1 cellular context compared by ENCODE assay signal in the genomic region with DNA sequence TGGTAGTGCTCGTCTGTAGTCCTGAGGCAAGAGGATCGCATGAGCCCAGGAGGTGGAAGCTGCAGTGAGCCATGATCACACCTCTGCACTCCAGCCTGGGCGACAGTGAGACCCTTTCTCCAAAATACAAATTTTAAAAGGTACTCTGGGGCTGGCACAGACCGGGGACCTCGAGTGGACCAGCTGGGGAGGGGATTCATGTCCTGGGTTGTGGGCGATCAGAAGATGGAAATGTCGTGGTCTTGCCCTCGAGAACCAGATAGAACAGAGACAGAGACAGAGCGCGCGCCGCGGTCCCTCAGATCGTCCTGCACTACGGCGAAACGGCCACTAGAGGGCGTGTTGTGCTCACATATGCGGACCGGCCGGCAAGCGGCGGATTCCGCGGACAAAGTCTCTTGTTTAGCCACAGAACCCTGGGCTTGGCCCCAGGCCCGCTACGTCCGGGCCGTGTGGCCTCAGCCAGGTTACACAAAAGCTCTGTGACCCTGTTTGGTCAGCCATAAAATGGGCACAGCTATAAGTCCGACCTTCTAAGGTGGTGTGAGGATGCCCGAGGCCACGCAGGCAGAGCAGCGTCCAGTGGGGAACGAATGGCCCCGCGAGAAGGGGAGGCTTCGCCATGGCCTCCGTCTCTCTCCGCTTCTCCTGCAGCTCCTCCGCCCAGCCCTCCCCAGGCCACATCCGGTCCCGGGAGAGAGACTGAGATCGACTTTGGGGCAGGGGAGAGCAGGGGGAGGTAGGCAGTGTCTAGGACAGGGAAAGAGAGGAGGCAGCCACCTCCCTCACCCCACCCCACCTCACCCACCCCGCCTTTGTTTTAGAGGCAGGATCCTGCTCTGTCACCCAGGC.
TF ChIP-seq lines count a peak whose summit lies in the region.

No MANE protein-coding gene starts in this region.

TF ChIP-seq in HepG2, 621 proteins besides CTCF, POLR2A, EP300 and RAD21 (continued from another document and continues in another):
- TF ChIP-seq, protein P1, sequence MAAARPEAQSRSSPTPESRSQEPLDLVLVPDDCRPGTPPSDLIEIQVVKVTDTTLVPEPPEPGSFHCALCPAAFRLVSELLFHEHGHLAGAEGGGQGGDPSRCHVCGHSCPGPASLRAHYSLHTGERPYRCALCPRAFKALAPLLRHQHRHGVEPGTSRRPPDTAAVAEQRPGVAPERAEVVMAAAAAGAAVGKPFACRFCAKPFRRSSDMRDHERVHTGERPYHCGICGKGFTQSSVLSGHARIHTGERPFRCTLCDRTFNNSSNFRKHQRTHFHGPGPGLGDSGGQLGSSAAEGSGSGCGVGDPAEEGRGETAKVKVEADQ (CRISPR knock-in tag; IDR thresholded peaks at IDR 0.05; ENCODE audit: borderline replicate concordance) = no peak
- TF ChIP-seq, protein P2, sequence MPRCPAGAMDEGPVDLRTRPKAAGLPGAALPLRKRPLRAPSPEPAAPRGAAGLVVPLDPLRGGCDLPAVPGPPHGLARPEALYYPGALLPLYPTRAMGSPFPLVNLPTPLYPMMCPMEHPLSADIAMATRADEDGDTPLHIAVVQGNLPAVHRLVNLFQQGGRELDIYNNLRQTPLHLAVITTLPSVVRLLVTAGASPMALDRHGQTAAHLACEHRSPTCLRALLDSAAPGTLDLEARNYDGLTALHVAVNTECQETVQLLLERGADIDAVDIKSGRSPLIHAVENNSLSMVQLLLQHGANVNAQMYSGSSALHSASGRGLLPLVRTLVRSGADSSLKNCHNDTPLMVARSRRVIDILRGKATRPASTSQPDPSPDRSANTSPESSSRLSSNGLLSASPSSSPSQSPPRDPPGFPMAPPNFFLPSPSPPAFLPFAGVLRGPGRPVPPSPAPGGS (CRISPR knock-in tag; IDR thresholded peaks at IDR 0.05) = peak; percentile 43; the same call in 1 of the 2 replicates
- TF ChIP-seq ZNF674 (CRISPR knock-in tag; IDR thresholded peaks at IDR 0.05; ENCODE audit: low read depth) = no peak
- TF ChIP-seq ARID3A (IDR thresholded peaks at IDR 0.05; ENCODE audit: low read depth, low read length) = no peak
- no peak for TF ChIP-seq AKAP8 (CRISPR knock-in tag; IDR thresholded peaks at IDR 0.05)
- no peak for TF ChIP-seq ATRX (CRISPR knock-in tag; IDR thresholded peaks at IDR 0.05; ENCODE audit: borderline replicate concordance)
- TF ChIP-seq FOXO1 (CRISPR knock-in tag; IDR thresholded peaks at IDR 0.05) = peak; percentile 51; the same call in 1 of the 2 replicates
- no peak for TF ChIP-seq NR2F6 (IDR thresholded peaks at IDR 0.05)
- TF ChIP-seq NR2F6 (CRISPR knock-in tag; IDR thresholded peaks at IDR 0.05) = peak; percentile 25; the same call in 1 of the 2 replicates
- TF ChIP-seq, protein P3, sequence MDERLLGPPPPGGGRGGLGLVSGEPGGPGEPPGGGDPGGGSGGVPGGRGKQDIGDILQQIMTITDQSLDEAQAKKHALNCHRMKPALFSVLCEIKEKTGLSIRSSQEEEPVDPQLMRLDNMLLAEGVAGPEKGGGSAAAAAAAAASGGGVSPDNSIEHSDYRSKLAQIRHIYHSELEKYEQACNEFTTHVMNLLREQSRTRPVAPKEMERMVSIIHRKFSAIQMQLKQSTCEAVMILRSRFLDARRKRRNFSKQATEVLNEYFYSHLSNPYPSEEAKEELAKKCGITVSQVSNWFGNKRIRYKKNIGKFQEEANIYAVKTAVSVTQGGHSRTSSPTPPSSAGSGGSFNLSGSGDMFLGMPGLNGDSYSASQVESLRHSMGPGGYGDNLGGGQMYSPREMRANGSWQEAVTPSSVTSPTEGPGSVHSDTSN (CRISPR knock-in tag; IDR thresholded peaks at IDR 0.05) = no peak
- no peak for TF ChIP-seq JUNB (CRISPR knock-in tag; IDR thresholded peaks at IDR 0.05; ENCODE audit: borderline replicate concordance)
- TF ChIP-seq ATF1 (CRISPR knock-in tag; IDR thresholded peaks at IDR 0.05) = no peak
- TF ChIP-seq CENPBD1 (CRISPR knock-in tag; IDR thresholded peaks at IDR 0.05; ENCODE audit: borderline replicate concordance, low read depth) = no peak
- 0 out of 2 replicates have a peak, but pooled peaks have one; percentile 46 for TF ChIP-seq ZNF564 (CRISPR knock-in tag; IDR thresholded peaks at IDR 0.05)
- no peak for TF ChIP-seq MEIS2 (CRISPR knock-in tag; IDR thresholded peaks at IDR 0.05)
- no peak for TF ChIP-seq MLLT10 (CRISPR knock-in tag; IDR thresholded peaks at IDR 0.05)
- TF ChIP-seq RXRA (CRISPR knock-in tag; IDR thresholded peaks at IDR 0.05) = peak; percentile 52; the same call in 1 of the 2 replicates
- TF ChIP-seq KDM4B (CRISPR knock-in tag; IDR thresholded peaks at IDR 0.05) = peak; percentile 52; the same call in 1 of the 2 replicates
- TF ChIP-seq SMAD1 (CRISPR knock-in tag; IDR thresholded peaks at IDR 0.05; ENCODE audit: borderline replicate concordance, low read depth) = 0 out of 2 replicates have a peak, but pooled peaks have one; percentile 62
- TF ChIP-seq FOXP1 (IDR thresholded peaks at IDR 0.05) = no peak
- no peak for TF ChIP-seq FOXP1 (CRISPR knock-in tag; IDR thresholded peaks at IDR 0.05)
- no peak for TF ChIP-seq HNF4G (IDR thresholded peaks at IDR 0.05; ENCODE audit: borderline replicate concordance, low read depth, low read length)
- TF ChIP-seq HNF4G (CRISPR knock-in tag; IDR thresholded peaks at IDR 0.05; ENCODE audit: borderline replicate concordance, low read depth) = no peak
- TF ChIP-seq, protein P4, sequence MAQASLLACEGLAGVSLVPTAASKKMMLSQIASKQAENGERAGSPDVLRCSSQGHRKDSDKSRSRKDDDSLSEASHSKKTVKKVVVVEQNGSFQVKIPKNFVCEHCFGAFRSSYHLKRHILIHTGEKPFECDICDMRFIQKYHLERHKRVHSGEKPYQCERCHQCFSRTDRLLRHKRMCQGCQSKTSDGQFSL (CRISPR knock-in tag; IDR thresholded peaks at IDR 0.05) = no peak
- no peak for TF ChIP-seq ZMAT5 (CRISPR knock-in tag; IDR thresholded peaks at IDR 0.05; ENCODE audit: borderline replicate concordance, low read depth)
- TF ChIP-seq U2AF1 (optimal IDR thresholded peaks at IDR 0.05; ENCODE audit: low read depth, low read length) = peak; percentile 45
- TF ChIP-seq POGK (CRISPR knock-in tag; conservative IDR thresholded peaks at IDR 0.05) = peak; percentile 46; the same call in 1 of the 2 replicates
- peak; percentile 35 for TF ChIP-seq IKZF4 (CRISPR knock-in tag; IDR thresholded peaks at IDR 0.05; ENCODE audit: borderline replicate concordance, low read depth, not compliant biosample characterization)
- no peak for TF ChIP-seq ZC3H4 (CRISPR knock-in tag; IDR thresholded peaks at IDR 0.05; ENCODE audit: borderline replicate concordance)
- peak; percentile 85; the same call in 1 of the 2 replicates for TF ChIP-seq ZNF230 (CRISPR knock-in tag; IDR thresholded peaks at IDR 0.05)
- peak; percentile 43; the same call in 1 of the 2 replicates for TF ChIP-seq HNF4A (CRISPR knock-in tag; IDR thresholded peaks at IDR 0.05)
- no peak for TF ChIP-seq GRHL1 (CRISPR knock-in tag; conservative IDR thresholded peaks at IDR 0.05)
- TF ChIP-seq MTERF4 (CRISPR knock-in tag; IDR thresholded peaks at IDR 0.05) = peak; percentile 23; the same call in 1 of the 2 replicates
- TF ChIP-seq CBX5 (CRISPR knock-in tag; IDR thresholded peaks at IDR 0.05; ENCODE audit: borderline replicate concordance) = peak; percentile 77; the same call in 1 of the 2 replicates
- no peak for TF ChIP-seq MATR3 (CRISPR knock-in tag; IDR thresholded peaks at IDR 0.05)
- TF ChIP-seq ZNF547 (CRISPR knock-in tag; IDR thresholded peaks at IDR 0.05) = 0 out of 2 replicates have a peak, but pooled peaks have one; percentile 53
- TF ChIP-seq HMGA1 (CRISPR knock-in tag; conservative IDR thresholded peaks at IDR 0.05) = no peak
- TF ChIP-seq SOX5 (CRISPR knock-in tag; IDR thresholded peaks at IDR 0.05; ENCODE audit: borderline replicate concordance) = peak; percentile 56; the same call in 1 of the 2 replicates
- TF ChIP-seq ZNF572 (CRISPR knock-in tag; IDR thresholded peaks at IDR 0.05) = no peak
- peak; percentile 58; the same call in 1 of the 2 replicates for TF ChIP-seq HOXA3 (CRISPR knock-in tag; IDR thresholded peaks at IDR 0.05)
- TF ChIP-seq KDM5A (IDR thresholded peaks at IDR 0.05; ENCODE audit: borderline replicate concordance, low read length) = no peak
- TF ChIP-seq ZNF776 (CRISPR knock-in tag; IDR thresholded peaks at IDR 0.05) = no peak
- no peak for TF ChIP-seq CEBPG (CRISPR knock-in tag; IDR thresholded peaks at IDR 0.05)
- peak; percentile 91 for TF ChIP-seq ZNF629 (CRISPR knock-in tag; conservative IDR thresholded peaks at IDR 0.05)
- TF ChIP-seq TCF7 (IDR thresholded peaks at IDR 0.05; ENCODE audit: low read depth) = peak; percentile 50; the same call in 1 of the 2 replicates
- peak; percentile 52; the same call in 1 of the 2 replicates for TF ChIP-seq PHF8 (CRISPR knock-in tag; IDR thresholded peaks at IDR 0.05)
- TF ChIP-seq YEATS2 (CRISPR knock-in tag; IDR thresholded peaks at IDR 0.05; ENCODE audit: borderline replicate concordance) = peak; percentile 53; the same call in 1 of the 2 replicates
- TF ChIP-seq ZSCAN9 (CRISPR knock-in tag; IDR thresholded peaks at IDR 0.05; ENCODE audit: borderline replicate concordance) = 0 out of 2 replicates have a peak, but pooled peaks have one; percentile 31
- TF ChIP-seq TOPORS (CRISPR knock-in tag; IDR thresholded peaks at IDR 0.05) = no peak
- peak; percentile 69 for TF ChIP-seq TBL1XR1 (IDR thresholded peaks at IDR 0.05; ENCODE audit: borderline replicate concordance, low read length, partially characterized antibody)
- TF ChIP-seq ZNF264 (CRISPR knock-in tag; IDR thresholded peaks at IDR 0.05) = 0 out of 2 replicates have a peak, but pooled peaks have one; percentile 23
- TF ChIP-seq, protein P5, sequence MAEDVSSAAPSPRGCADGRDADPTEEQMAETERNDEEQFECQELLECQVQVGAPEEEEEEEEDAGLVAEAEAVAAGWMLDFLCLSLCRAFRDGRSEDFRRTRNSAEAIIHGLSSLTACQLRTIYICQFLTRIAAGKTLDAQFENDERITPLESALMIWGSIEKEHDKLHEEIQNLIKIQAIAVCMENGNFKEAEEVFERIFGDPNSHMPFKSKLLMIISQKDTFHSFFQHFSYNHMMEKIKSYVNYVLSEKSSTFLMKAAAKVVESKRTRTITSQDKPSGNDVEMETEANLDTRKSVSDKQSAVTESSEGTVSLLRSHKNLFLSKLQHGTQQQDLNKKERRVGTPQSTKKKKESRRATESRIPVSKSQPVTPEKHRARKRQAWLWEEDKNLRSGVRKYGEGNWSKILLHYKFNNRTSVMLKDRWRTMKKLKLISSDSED (CRISPR knock-in tag; IDR thresholded peaks at IDR 0.05) = no peak
- TF ChIP-seq SPEN (CRISPR knock-in tag; IDR thresholded peaks at IDR 0.05; ENCODE audit: low read depth) = peak; percentile 68; the same call in 1 of the 2 replicates
- no peak for TF ChIP-seq RFX5 (IDR thresholded peaks at IDR 0.05; ENCODE audit: low read depth, low read length)
- TF ChIP-seq ZNF670 (CRISPR knock-in tag; IDR thresholded peaks at IDR 0.05; ENCODE audit: borderline replicate concordance) = no peak
- peak; percentile 69; the same call in 1 of the 2 replicates for TF ChIP-seq SALL1 (CRISPR knock-in tag; IDR thresholded peaks at IDR 0.05)
- TF ChIP-seq ZNF17 (CRISPR knock-in tag; IDR thresholded peaks at IDR 0.05) = no peak
- TF ChIP-seq ZNF543 (CRISPR knock-in tag; IDR thresholded peaks at IDR 0.05) = no peak
- no peak for TF ChIP-seq ZSCAN22 (CRISPR knock-in tag; IDR thresholded peaks at IDR 0.05)
